Comparison of ENCODE assay signal across 19 cellular contexts in the genomic region with DNA sequence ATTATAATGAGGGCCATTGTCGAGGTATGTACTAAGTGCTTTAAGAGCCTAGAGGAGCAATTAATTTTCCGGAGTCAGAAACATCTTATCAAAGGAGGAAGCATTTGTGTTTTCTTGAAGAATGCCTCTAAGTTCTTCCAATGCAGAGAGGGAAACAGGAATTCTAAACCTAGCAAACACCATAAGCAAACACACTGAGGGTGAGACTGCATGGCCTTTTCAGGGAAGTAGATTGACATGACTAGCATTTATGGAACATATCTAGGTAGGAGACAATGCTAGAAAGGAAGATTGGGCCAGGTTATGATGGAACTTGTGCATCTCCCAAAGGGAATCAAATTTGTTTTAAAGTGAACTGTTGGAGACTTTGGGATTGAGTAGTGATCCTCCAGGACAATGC.
"Had no signal": no experiment of that assay in that cellular context is flagged by ENCODE, and none has a peak within 500 bp of the region (broad histone marks: within the 10 kb centered on the region; RNA-seq: fewer than 3 reads in every experiment).

No MANE protein-coding gene starts in this region.

- H3K27me3 ChIP-seq: SJSA1 had no signal

- DNase-seq: Kasumi-1, MM.1S, NCI-H1092 treated with DMSO at 0.1 percent for 48 hours, NCI-H1436, NCI-H187, NCI-H2029, NCI-H2081 treated with DMSO at 0.1 percent for 48 hours, NCI-H2227 treated with DMSO at 0.1 percent for 48 hours, NCI-H526 treated with DMSO at 0.1 percent for 48 hours, NCI-H774, Right ventricle myocardium superior, RPMI8226, SIG-M5 had no signal

- H3K4me1 ChIP-seq: SJSA1 had no signal

- H3K27ac Mint-ChIP-seq: IgD-negative memory B cell had no signal

- ATAC-seq: K562 had no signal

- H3K4me3 Mint-ChIP-seq: IgD-negative memory B cell had no signal

- H3K9me3 Mint-ChIP-seq: IgD-negative memory B cell had no signal

- H3K27me3 Mint-ChIP-seq: IgD-negative memory B cell had no signal

- H3K9me3 ChIP-seq: SJSA1 had no signal

- H3K27ac ChIP-seq: HL-60, KMS-11, SJSA1, SK-N-MC had no signal

- H3K4me3 ChIP-seq: K562, SJSA1, SK-N-MC had no signal
